In genomic region chr13:46507978-46508377, GRCh38 we compare ENCODE assay signal across 17 cellular contexts.
"Had no signal": no experiment of that assay in that cellular context is flagged by ENCODE, and none has a peak within 500 bp of the region (broad histone marks: within the 10 kb centered on the region; RNA-seq: fewer than 3 reads in every experiment).

No MANE protein-coding gene starts in this region.

- H3K9me3 Mint-ChIP-seq: activated CD4-positive, alpha-beta memory T cell treated with anti-CD3 and anti-CD28 coated beads for 36 hours; activated naive CD4-positive, alpha-beta T cell treated with anti-CD3 and anti-CD28 coated beads, Interleukin-2, amount 50 U/mL, for 72 hours; activated T-cell treated with anti-CD3 and anti-CD28 coated beads, Interleukin-2, amount 50 U/mL, for 4 hours; naive thymus-derived CD8-positive, alpha-beta T cell had no signal

- H3K4me3 ChIP-seq: heart left ventricle, mucosa of descending colon, right atrium auricular region, smooth muscle cell, tibial artery had no signal

- H3K27me3 ChIP-seq: right atrium auricular region, tibial artery had no signal

- ATAC-seq: activated naive CD4-positive, alpha-beta T cell treated with anti-CD3 and anti-CD28 coated beads, Interleukin-2, amount 50 U/mL, for 72 hours; activated T-cell treated with anti-CD3 and anti-CD28 coated beads, Interleukin-2, amount 50 U/mL, for 4 hours; heart left ventricle; left lobe of liver; mucosa of descending colon; naive thymus-derived CD8-positive, alpha-beta T cell had no signal

- H3K36me3 Mint-ChIP-seq: activated CD4-positive, alpha-beta memory T cell treated with anti-CD3 and anti-CD28 coated beads for 36 hours; activated naive CD4-positive, alpha-beta T cell treated with anti-CD3 and anti-CD28 coated beads, Interleukin-2, amount 50 U/mL, for 72 hours; naive thymus-derived CD8-positive, alpha-beta T cell had no signal

- H3K4me1 Mint-ChIP-seq: naive thymus-derived CD8-positive, alpha-beta T cell had no signal

- H3K27ac Mint-ChIP-seq: activated CD4-positive, alpha-beta memory T cell treated with anti-CD3 and anti-CD28 coated beads for 36 hours; activated naive CD4-positive, alpha-beta T cell treated with anti-CD3 and anti-CD28 coated beads, Interleukin-2, amount 50 U/mL, for 72 hours; naive thymus-derived CD8-positive, alpha-beta T cell had no signal

- H3K4me2 ChIP-seq: smooth muscle cell had no signal

- H3K27ac ChIP-seq: heart left ventricle, right atrium auricular region, tibial artery, VCaP had no signal

- DNase-seq: activated CD4-positive, alpha-beta memory T cell treated with anti-CD3 and anti-CD28 coated beads for 36 hours; activated effector memory CD4-positive, alpha-beta T cell treated with anti-CD3 and anti-CD28 coated beads, Interleukin-2, amount 50 U/mL, for 16 hours; activated T-cell treated with anti-CD3 and anti-CD28 coated beads, Interleukin-2, amount 50 U/mL, for 4 hours; cerebellar nuclear complex; heart left ventricle; islet precursor cell; mammary epithelial cell; mucosa of descending colon; naive thymus-derived CD8-positive, alpha-beta T cell; posterior cingulate gyrus; T1000; tibial artery had no signal

- H3K4me3 Mint-ChIP-seq: activated CD4-positive, alpha-beta memory T cell treated with anti-CD3 and anti-CD28 coated beads for 36 hours; activated T-cell treated with anti-CD3 and anti-CD28 coated beads, Interleukin-2, amount 50 U/mL, for 4 hours; naive thymus-derived CD8-positive, alpha-beta T cell had no signal

- H3K36me3 ChIP-seq: heart left ventricle, right atrium auricular region, tibial artery had no signal

- H3K9me3 ChIP-seq: mucosa of descending colon, right atrium auricular region, tibial artery had no signal

- H3K4me1 ChIP-seq: heart left ventricle, right atrium auricular region, tibial artery had no signal
